In the genomic region with DNA sequence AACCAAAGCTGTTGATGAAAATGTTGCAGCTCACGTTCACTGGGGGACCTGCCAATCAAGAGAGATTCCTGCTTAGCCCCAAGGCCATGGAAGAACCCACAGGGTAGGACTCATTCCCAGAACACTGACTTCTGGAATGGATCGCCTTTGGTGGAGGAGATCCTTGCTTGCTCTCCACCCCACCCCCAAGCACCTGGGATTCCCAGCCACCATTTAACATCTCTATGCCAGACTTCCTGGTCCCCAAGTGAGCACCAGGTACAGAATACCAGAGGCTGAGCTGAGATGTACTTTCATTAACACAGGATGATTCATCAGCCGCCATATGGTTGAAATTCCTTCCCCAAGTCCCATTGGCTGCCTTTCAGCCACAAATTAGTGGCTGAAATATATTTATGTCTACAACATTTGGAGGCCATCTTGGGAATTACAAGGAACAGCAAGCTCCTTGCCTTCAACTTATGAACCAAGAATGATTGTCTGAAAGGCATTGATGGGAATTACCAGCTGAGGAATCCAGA, we compare ENCODE assay signal across 16 cellular contexts. TPM values are rescaled to one million over a fixed set of nuclear protein-coding genes. Genes with fewer than 3 reads are reported as not detected.
DNase-seq lines count a peak whose midpoint lies in the region; FAIRE-seq and TF ChIP-seq lines count a peak whose summit lies in the region.
"Had no signal": no experiment of that assay in that cellular context is flagged by ENCODE, and none has a peak within 500 bp of the region (broad histone marks: within the 10 kb centered on the region; RNA-seq: fewer than 3 reads in every experiment).

No MANE protein-coding gene starts in this region.

- no peak overlapping the region for H3K27ac ChIP-seq in H1 (ENCODE audit: low read depth, low read length)
- H3K27ac ChIP-seq: Peyer's patch had no signal

- no peak overlapping the region for H2BK5ac ChIP-seq in H1 (ENCODE audit: low read depth, low read length)

- H3K23me2 ChIP-seq in H1 (ENCODE audit: low read depth, low read length) = no peaks in the 10 kb centered on the region

- H3K9ac ChIP-seq in H1 (replicated peaks in 1 of 4; ENCODE audit: extremely low read depth in 1 of 4, low read depth in 3 of 4, low read length in 3 of 4) = no peak overlapping the region

- no peak for TF ChIP-seq POLR2A in H1 (IDR thresholded peaks at IDR 0.05; ENCODE audit: control extremely low read depth in 1 of 2, low read depth in 2 of 2, low read length in 2 of 2)

- H2BK120ac ChIP-seq in H1 (replicated peaks; ENCODE audit: low read depth, low read length) = no peak overlapping the region

- no peak overlapping the region for H3K56ac ChIP-seq in H1 (replicated peaks; ENCODE audit: insufficient read length, low read depth, low read length)

- no peak for FAIRE-seq in H1 (lab: Jason Lieb, UNC)
- FAIRE-seq: D721Med had no signal

- H2BK12ac ChIP-seq in H1 (ENCODE audit: low read depth, low read length) = no peak overlapping the region

- H4K20me1 ChIP-seq in H1 (replicated peaks in 1 of 2; ENCODE audit: control insufficient read depth in 1 of 2, insufficient read depth in 2 of 2, low read length in 2 of 2) = peaks cover 0 to 2% of the 10 kb centered on the region in 2 experiments

- H3K4ac ChIP-seq in H1 (replicated peaks; ENCODE audit: insufficient read length, low read depth, low read length) = no peak overlapping the region

- no peaks in the 10 kb centered on the region for H3K79me2 ChIP-seq in H1 (ENCODE audit: control insufficient read depth in 1 of 2, insufficient read depth in 2 of 2, low read length in 2 of 2)

- no peak overlapping the region for H4K91ac ChIP-seq in H1 (replicated peaks; ENCODE audit: insufficient read length, low read length)

- no peaks in the 10 kb centered on the region for H3K79me1 ChIP-seq in H1 (ENCODE audit: low read depth, low read length)

- H3K4me3 ChIP-seq in H1 (ENCODE audit: extremely low read depth in 1 of 4, insufficient read depth in 2 of 4, low read depth in 3 of 4, low read length in 4 of 4) = no peak overlapping the region
- H3K4me3 ChIP-seq: Peyer's patch had no signal

- H3K27me3 ChIP-seq in H1 (replicated peaks in 1 of 4; ENCODE audit: control insufficient read depth in 3 of 4, extremely low read depth in 1 of 4, insufficient read depth in 3 of 4, low read length in 3 of 4) = peaks cover 0 to 10% (median 5%) of the 10 kb centered on the region in 4 experiments; a peak in 4 of 7 replicates
- H3K27me3 ChIP-seq: BE2C, Peyer's patch had no signal

- no peak overlapping the region for H3K4me2 ChIP-seq in H1 (ENCODE audit: insufficient read depth in 1 of 2, low read depth in 2 of 2, low read length in 2 of 2)

- DNase-seq in EH (ENCODE audit: low read depth) (peak; percentile 17), M059J (ENCODE audit: low read depth) (peak; percentile 13), H1 (ENCODE audit: low read depth in 1 of 2, low spot score in 2 of 2) (no peak), pons (ENCODE audit: low spot score) (peak; percentile 22), mucosa of gallbladder (ENCODE audit: low spot score) (no peak), NCI-H82 treated with DMSO at 0.1 percent for 48 hours (lab: John Stamatoyannopoulos, UW; ENCODE audit: unreplicated experiment) (no peak)
- DNase-seq in stimulated activated CD4-positive, alpha-beta T cell treated with anti-CD3 and anti-CD28 coated beads, Interleukin-2, amount 100 ng/mL, for 48 hours = no peak
- DNase-seq: BE2C; CD4-positive, alpha-beta memory T cell; MV-4-11; NCI-H146; Peyer's patch; SHP77 had no signal

- no peak overlapping the region for H3K14ac ChIP-seq in H1 (ENCODE audit: insufficient read length)

- CTCF ChIA-PET in H1 (lab: Charles Lee; ENCODE audit: partially characterized antibody) = interaction anchor here (0.9 to 6.0 kb wide), 4 partner anchors 13 to 256 kb away, joined by 3 to 34 read pairs (median 4); no protein-coding TSS in a partner anchor

- no peak overlapping the region for H3K23ac ChIP-seq in H1 (ENCODE audit: insufficient read length)

- H4K8ac ChIP-seq in H1 (ENCODE audit: extremely low read depth, insufficient read depth, low read length) = no peak overlapping the region

- no peaks in the 10 kb centered on the region for H3K9me3 ChIP-seq in H1 (ENCODE audit: insufficient read depth in 2 of 2, low read depth in 1 of 2, low read length in 1 of 2)
- H3K9me3 ChIP-seq: BE2C, Peyer's patch had no signal

- POLR2A ChIA-PET in H1 (lab: Charles Lee; ENCODE audit: partially characterized antibody) = no interaction called here

- no peak for TF ChIP-seq EP300 in H1 (IDR thresholded peaks at IDR 0.05; ENCODE audit: borderline replicate concordance in 1 of 2, low read depth in 2 of 2, low read length in 2 of 2)

- no peaks in the 10 kb centered on the region for H3K36me3 ChIP-seq in H1 (ENCODE audit: control insufficient read depth in 2 of 4, insufficient read depth in 4 of 4, low read length in 3 of 4)
- H3K36me3 ChIP-seq: BE2C, Peyer's patch had no signal

- no peak overlapping the region for H2BK15ac ChIP-seq in H1 (ENCODE audit: low read length)

- no peak for TF ChIP-seq RAD21 in H1 (IDR thresholded peaks at IDR 0.05 in 1 of 2, conservative IDR thresholded peaks at IDR 0.05 in 1 of 2; ENCODE audit: low read depth in 2 of 2, low read length in 2 of 2)

- no peak for TF ChIP-seq CTCF in H1 (IDR thresholded peaks at IDR 0.05; ENCODE audit: control extremely low read depth in 1 of 3, insufficient read depth in 1 of 3, low read depth in 1 of 3, low read length in 3 of 3)

- no peak overlapping the region for H2AFZ ChIP-seq in H1 (ENCODE audit: low read length)

- 86% methylated on average over 3 of the region's 3 CpGs; no CpG with 5 or more reads in 1 of the 2 experiments for WGBS in H1 (ENCODE audit: extremely low coverage in 1 of 2, insufficient coverage in 1 of 2, insufficient read length in 1 of 2, insufficient replicate concordance in 2 of 2, low coverage in 1 of 2, low lambda C conversion rate in 2 of 2, missing lambda C conversion rate in 1 of 2), 2 experiments

- no peak overlapping the region for H2AK5ac ChIP-seq in H1 (ENCODE audit: low read depth, low read length)

- no peak overlapping the region for H4K5ac ChIP-seq in H1 (ENCODE audit: insufficient read length, low read depth, low read length)

- no peak overlapping the region for H3K18ac ChIP-seq in H1 (ENCODE audit: extremely low read depth, low read length)

- no peak overlapping the region for H2BK20ac ChIP-seq in H1 (ENCODE audit: low read length)

- H3K4me1 ChIP-seq in H1 (replicated peaks in 1 of 4; ENCODE audit: control insufficient read depth in 3 of 4, insufficient read depth in 4 of 4, low read length in 3 of 4) = peaks cover 0 to 4% (median 0%) of the 10 kb centered on the region in 4 experiments; a peak in 2 of 7 replicates
- H3K4me1 ChIP-seq: BE2C, Peyer's patch had no signal

TF ChIP-seq in H1, 55 proteins besides CTCF, POLR2A, EP300 and RAD21:
- 0 out of 2 replicates have a peak, but pooled peaks have one; percentile 32 for TF ChIP-seq TCF12 (IDR thresholded peaks at IDR 0.05; ENCODE audit: low read depth, low read length)
- no peak for TF ChIP-seq TAF7 (optimal IDR thresholded peaks at IDR 0.05; ENCODE audit: borderline replicate concordance, low read depth, low read length)

RNA-seq across cellular contexts. Expression of a gene that starts 37.9 kb away (rescaled TPM):
- not detected in 2 replicates for total RNA-seq in M059J (2014; rRNA removed; shearing (Covaris generic))
- not detected in 2 replicates for total RNA-seq in H1 (2021; fragmentation: NEBNext Ultra II Directional; extraction: Animal tissue kit (Norgen Biotek cat#: 25700))
- polyA plus RNA-seq in H1 (2011; rRNA removed) = not detected in 2 replicates
- not detected for polyA plus RNA-seq in H1 (2011; cell fraction: cytosol; rRNA removed)
- polyA plus RNA-seq in H1 (2011; cell fraction: nucleus; rRNA removed) = not detected
- polyA plus RNA-seq in H1 (2012, experiment 1 of 2) = not detected in 4 replicates
- not detected for polyA plus RNA-seq in H1 (2012, experiment 2 of 2)
- polyA plus RNA-seq in H1 (2013, experiment 1 of 2) = 0.06 TPM
- polyA plus RNA-seq in H1 (2013, experiment 2 of 2) = not detected
- polyA minus RNA-seq in H1 (2011; rRNA and poly(A)+ RNA removed) = not detected in 2 replicates
- polyA minus RNA-seq in H1 (2011; cell fraction: cytosol; rRNA and poly(A)+ RNA removed) = not detected
- not detected for polyA minus RNA-seq in H1 (2011; cell fraction: nucleus; rRNA and poly(A)+ RNA removed)
- not detected for total RNA-seq in mucosa of gallbladder
- total RNA-seq: CD4-positive, alpha-beta memory T cell; HT-29; Peyer's patch had no signal
- polyA plus RNA-seq: CD4-positive, alpha-beta memory T cell; IgD-negative memory B cell had no signal

Comparison
In these comparisons a context has a peak if more than half of its experiments do, and no peak if none do; other contexts are left out.
1. DNase-seq: peak in EH (single experiment), M059J (single experiment) and pons (single experiment); none in H1 (0 of 2), mucosa of gallbladder (single experiment), stimulated activated CD4-positive, alpha-beta T cell treated with anti-CD3 and anti-CD28 coated beads, Interleukin-2, amount 100 ng/mL, for 48 hours (0 of 2) and NCI-H82 treated with DMSO at 0.1 percent for 48 hours (single experiment).